12 cellular contexts compared by ENCODE assay signal in genomic region chr14:54002653-54003052, GRCh38. TPM values are rescaled to one million over a fixed set of nuclear protein-coding genes. Genes with fewer than 3 reads are reported as not detected.
DNase-seq lines count a peak whose midpoint lies in the region; ATAC-seq and TF ChIP-seq lines count a peak whose summit lies in the region.
"Had no signal": no experiment of that assay in that cellular context is flagged by ENCODE, and none has a peak within 500 bp of the region (broad histone marks: within the 10 kb centered on the region; RNA-seq: fewer than 3 reads in every experiment).

No MANE protein-coding gene starts in this region.

- no peaks in the 10 kb centered on the region for H3K36me3 ChIP-seq in skeletal muscle satellite cell (ENCODE audit: insufficient read depth, low read length)

- H3K27me3 ChIP-seq in skeletal muscle satellite cell (ENCODE audit: control insufficient read depth, insufficient read depth, low read length): no peaks in the 10 kb centered on the region

- peaks cover 51% of the 10 kb centered on the region for H3K4me1 ChIP-seq in skeletal muscle satellite cell (ENCODE audit: control insufficient read depth, insufficient read depth, low read length)

- no peak for ATAC-seq in GM18511 (IDR thresholded peaks at IDR 0.05; ENCODE audit: unreplicated experiment)
- ATAC-seq: natural killer cell had no signal

- H3K9ac ChIP-seq in skeletal muscle satellite cell (ENCODE audit: low read depth, low read length): no peak overlapping the region

- peak overlapping the region; percentile 37 for H3K4me2 ChIP-seq in skeletal muscle satellite cell (ENCODE audit: low read length)

- DNase-seq in G401 (ENCODE audit: low spot score) (peak; percentile 70), RPMI7951 (ENCODE audit: low read depth) (peak; percentile 32), fibroblast of villous mesenchyme (ENCODE audit: low read depth) (peak; percentile 34), NOMO-1 treated with DMSO at 0.1 percent for 48 hours (lab: John Stamatoyannopoulos, UW; ENCODE audit: unreplicated experiment) (no peak), nucleus accumbens (lab: John Stamatoyannopoulos, UW) (no peak)
- DNase-seq: activated CD4-positive, alpha-beta T cell treated with anti-CD3 and anti-CD28 coated beads, Interleukin-2, amount 10 ng/mL, durations not matched to agents 24 days and 14 days; activated T-cell treated with anti-CD3 and anti-CD28 coated beads, Interleukin-2, amount 50 U/mL, for 24 hours; COR-L47; natural killer cell; NCI-H1048 had no signal

- H3K4me3 ChIP-seq in fibroblast of villous mesenchyme (ENCODE audit: low read depth, low read length): no peak overlapping the region
- no peak overlapping the region for H3K4me3 ChIP-seq in skeletal muscle satellite cell (ENCODE audit: low read length)

- no peaks in the 10 kb centered on the region for H3K9me3 ChIP-seq in skeletal muscle satellite cell (replicated peaks; ENCODE audit: low read length)

- TF ChIP-seq CTCF in fibroblast of villous mesenchyme (IDR thresholded peaks at IDR 0.05; ENCODE audit: insufficient read depth, low read depth, low read length): no peak

- in situ Hi-C loops in G401 (cut with HindIII; ENCODE audit: low sequenced_read_pairs): no loop called here

RNA-seq across cellular contexts. Expression of gene BMP4, which starts 46.0 kb away (rescaled TPM):
- total RNA-seq in G401 (2014; rRNA removed; shearing (Covaris generic)): 461 and 546 TPM in 2 replicates
- total RNA-seq in RPMI7951 (2014; rRNA removed; shearing (Covaris generic)): 76.8 and 77.1 TPM in 2 replicates
- total RNA-seq in fibroblast of villous mesenchyme: 9.9 and 11.0 TPM in 2 replicates
- total RNA-seq in skeletal muscle satellite cell (2012; rRNA removed): 0.87 TPM in 1 of 2 replicates, not detected in the other
- total RNA-seq: activated CD4-positive, alpha-beta T cell treated with anti-CD3 and anti-CD28 coated beads, Interleukin-2, amount 10 ng/mL, durations not matched to agents 24 days and 14 days had no signal

Comparison
In these comparisons a context has a peak if more than half of its experiments do, and no peak if none do; other contexts are left out.
1. DNase-seq: peak in G401 (single experiment), RPMI7951 (single experiment) and fibroblast of villous mesenchyme (single experiment); none in NOMO-1 treated with DMSO at 0.1 percent for 48 hours (single experiment) and nucleus accumbens (0 of 56).